ENCODE assay signal across 24 cellular contexts in genomic region chr7:4072161-4072925, GRCh38.
DNase-seq lines count a peak whose midpoint lies in the region; ATAC-seq and TF ChIP-seq lines count a peak whose summit lies in the region.
"Had no signal": no experiment of that assay in that cellular context is flagged by ENCODE, and none has a peak within 500 bp of the region (broad histone marks: within the 10 kb centered on the region; RNA-seq: fewer than 3 reads in every experiment).

No MANE protein-coding gene starts in this region.

- H3K4me1 Mint-ChIP-seq in WTC11 (peaks cover 18% of the 10 kb centered on the region), osteocyte (ENCODE audit: unreplicated experiment) (no peaks in the 10 kb centered on the region)
- no peaks in the 10 kb centered on the region for H3K4me1 Mint-ChIP-seq in CD4-positive, alpha-beta T cell (ENCODE audit: low read depth)
- H3K4me1 Mint-ChIP-seq: CD4-positive, CD25-positive, alpha-beta regulatory T cell had no signal

- no peak overlapping the region for H2AFZ ChIP-seq in hepatocyte
- H2AFZ ChIP-seq: PC-9 had no signal

- 77% methylated on average over 20 of the region's 20 CpGs for WGBS in hepatocyte (ENCODE audit: low lambda C conversion rate, missing lambda C conversion rate)

- no peak for ATAC-seq in WTC11
- ATAC-seq in SK-N-SH treated with all-trans-retinoic acid at 6 μM for 48 hours: no peak
- ATAC-seq in HG03457 (IDR thresholded peaks at IDR 0.05; ENCODE audit: unreplicated experiment): no peak
- no peak for ATAC-seq in CD4-positive, alpha-beta T cell (ENCODE audit: poor library complexity)

- peak overlapping the region in 7 of 11 experiments; percentile 12 to 41 (median 29); a peak in 9 of 22 replicates for H3K4me2 ChIP-seq in BLaER1 treated with 17β-estradiol and CSF1 and Interleukin-3, amounts not matched to agents 10 nM and 100 nM
- H3K4me2 ChIP-seq in hepatocyte: no peak overlapping the region
- H3K4me2 ChIP-seq: KMS-11, PC-9 had no signal

- peaks cover 0 to 6% (median 4%) of the 10 kb centered on the region in 11 experiments; a peak in 13 of 22 replicates for H3K9me3 ChIP-seq in BLaER1 treated with 17β-estradiol and CSF1 and Interleukin-3, amounts not matched to agents 10 nM and 100 nM (replicated peaks in 1 of 11)
- H3K9me3 ChIP-seq in hepatocyte (ENCODE audit: low read depth): no peaks in the 10 kb centered on the region
- H3K9me3 ChIP-seq in CD4-positive, alpha-beta T cell (ENCODE audit: control insufficient read depth, low read length): no peaks in the 10 kb centered on the region

- H3K9me3 Mint-ChIP-seq in WTC11 (peaks cover 6% of the 10 kb centered on the region), osteocyte (ENCODE audit: unreplicated experiment) (no peaks in the 10 kb centered on the region)
- no peaks in the 10 kb centered on the region for H3K9me3 Mint-ChIP-seq in CD4-positive, alpha-beta T cell
- H3K9me3 Mint-ChIP-seq: CD4-positive, CD25-positive, alpha-beta regulatory T cell had no signal

- H3K36me3 Mint-ChIP-seq in WTC11 (peaks cover 10% of the 10 kb centered on the region), osteocyte (ENCODE audit: unreplicated experiment) (no peaks in the 10 kb centered on the region)
- no peaks in the 10 kb centered on the region for H3K36me3 Mint-ChIP-seq in CD4-positive, alpha-beta T cell (ENCODE audit: low read depth)
- H3K36me3 Mint-ChIP-seq: CD4-positive, CD25-positive, alpha-beta regulatory T cell had no signal

- TF ChIP-seq CTCF in WTC11 (IDR thresholded peaks at IDR 0.05) (no peak), hepatocyte (IDR thresholded peaks at IDR 0.05; ENCODE audit: poor library complexity) (no peak), osteocyte (IDR thresholded peaks at IDR 0.05) (no peak)
- no peak for TF ChIP-seq CTCF in CD4-positive, alpha-beta T cell (IDR thresholded peaks at IDR 0.05)

- H3K4me3 ChIP-seq in BLaER1 treated with 17β-estradiol and CSF1 and Interleukin-3, amounts not matched to agents 10 nM and 100 nM: no peak overlapping the region
- H3K4me3 ChIP-seq in hepatocyte: no peak overlapping the region
- H3K4me3 ChIP-seq: PC-9 had no signal

- no peak overlapping the region for H3K27ac ChIP-seq in BLaER1 treated with 17β-estradiol and CSF1 and Interleukin-3, amounts not matched to agents 10 nM and 100 nM
- peak overlapping the region; percentile 34 for H3K27ac ChIP-seq in hepatocyte
- no peak overlapping the region for H3K27ac ChIP-seq in CD4-positive, alpha-beta T cell (ENCODE audit: low read depth, low read length)
- H3K27ac ChIP-seq: KMS-11, PC-9 had no signal

- no peak overlapping the region for H3K4me3 Mint-ChIP-seq in WTC11
- H3K4me3 Mint-ChIP-seq in osteocyte (ENCODE audit: unreplicated experiment): no peak overlapping the region
- H3K4me3 Mint-ChIP-seq in CD4-positive, alpha-beta T cell: no peak overlapping the region
- H3K4me3 Mint-ChIP-seq: CD4-positive, CD25-positive, alpha-beta regulatory T cell; HFFc6 had no signal

- no peaks in the 10 kb centered on the region for H3K9me2 ChIP-seq in hepatocyte (replicated peaks; ENCODE audit: insufficient read depth)

- CTCF ChIA-PET in WTC11 (lab: Charles Lee): interaction anchor here (0.6 to 1.2 kb wide), 3 partner anchors 31 to 92 kb away, joined by 3 read pairs; no protein-coding TSS in a partner anchor
- CTCF ChIA-PET in CD4-positive, alpha-beta T cell (lab: Charles Lee): no interaction called here

- peaks cover 0 to 25% (median 19%) of the 10 kb centered on the region in 10 experiments; a peak in 17 of 20 replicates for H3K4me1 ChIP-seq in BLaER1 treated with 17β-estradiol and CSF1 and Interleukin-3, amounts not matched to agents 10 nM and 100 nM
- H3K4me1 ChIP-seq in hepatocyte (ENCODE audit: insufficient read depth): peaks cover 6% of the 10 kb centered on the region

- H3K27me3 ChIP-seq in BLaER1 treated with 17β-estradiol and CSF1 and Interleukin-3, amounts not matched to agents 10 nM and 100 nM: no peaks in the 10 kb centered on the region
- no peaks in the 10 kb centered on the region for H3K27me3 ChIP-seq in hepatocyte
- H3K27me3 ChIP-seq in CD4-positive, alpha-beta T cell (ENCODE audit: control insufficient read depth, insufficient read depth, low read length): no peaks in the 10 kb centered on the region

- no peaks in the 10 kb centered on the region for H3K79me2 ChIP-seq in hepatocyte

- no peaks in the 10 kb centered on the region; the same call in 1 of the 2 replicates for H3K27me3 Mint-ChIP-seq in WTC11 (ENCODE audit: low read depth)
- H3K27me3 Mint-ChIP-seq in osteocyte (ENCODE audit: unreplicated experiment): no peaks in the 10 kb centered on the region
- no peaks in the 10 kb centered on the region for H3K27me3 Mint-ChIP-seq in CD4-positive, alpha-beta T cell
- H3K27me3 Mint-ChIP-seq: CD4-positive, CD25-positive, alpha-beta regulatory T cell had no signal

- H3K27ac Mint-ChIP-seq in WTC11 (peak overlapping the region; percentile 70; the same call in 1 of the 2 replicates), osteocyte (ENCODE audit: unreplicated experiment) (no peak overlapping the region)
- no peak overlapping the region for H3K27ac Mint-ChIP-seq in CD4-positive, alpha-beta T cell
- H3K27ac Mint-ChIP-seq: CD4-positive, CD25-positive, alpha-beta regulatory T cell; HFFc6 had no signal

- intact Hi-C loops in CD4-positive, alpha-beta T cell (cut with DNase I, micrococcal nuclease): no loop called here

- H4K20me1 ChIP-seq in BLaER1 treated with 17β-estradiol and CSF1 and Interleukin-3, amounts not matched to agents 10 nM and 100 nM: no peaks in the 10 kb centered on the region
- no peaks in the 10 kb centered on the region for H4K20me1 ChIP-seq in hepatocyte (ENCODE audit: insufficient read depth, poor library complexity, severe bottlenecking)

- no peak overlapping the region for H3K9ac ChIP-seq in BLaER1 treated with 17β-estradiol and CSF1 and Interleukin-3, amounts not matched to agents 10 nM and 100 nM
- H3K9ac ChIP-seq: KMS-11 had no signal

- H3K36me3 ChIP-seq in BLaER1 treated with 17β-estradiol and CSF1 and Interleukin-3, amounts not matched to agents 10 nM and 100 nM: no peaks in the 10 kb centered on the region
- H3K36me3 ChIP-seq in hepatocyte (replicated peaks; ENCODE audit: insufficient read depth, low read depth): no peaks in the 10 kb centered on the region

- POLR2A ChIA-PET in WTC11 (lab: Charles Lee): no interaction called here
- POLR2A ChIA-PET in CD4-positive, alpha-beta T cell (lab: Charles Lee): no interaction called here

- DNase-seq in WTC11 (ENCODE audit: low spot score) (no peak), hepatocyte (ENCODE audit: low spot score) (no peak), osteocyte (ENCODE audit: extremely low spot score, unreplicated experiment) (peak; percentile 66), NCI-H748 (lab: John Stamatoyannopoulos, UW; ENCODE audit: unreplicated experiment) (no peak)
- DNase-seq in CD4-positive, alpha-beta T cell: no peak
- DNase-seq: CD4-positive, CD25-positive, alpha-beta regulatory T cell; COR-L47; DMS 273 treated with DMSO at 0.1 percent for 48 hours; DMS79 treated with DMSO at 0.1 percent for 48 hours; HFFc6; IMR-90; NCI-H1092 treated with DMSO at 0.1 percent for 48 hours; NCI-H1436 treated with DMSO at 0.1 percent for 48 hours; NCI-H1930; NCI-H2227 treated with DMSO at 0.1 percent for 48 hours; NCI-H510A; NCI-H748 treated with DMSO at 0.1 percent for 48 hours; PC-9; RPMI8226; SHP77 had no signal

TF ChIP-seq in WTC11, 78 proteins besides CTCF, POLR2A, EP300 and RAD21:
- no peak for TF ChIP-seq SMAD4 (CRISPR knock-in tag; IDR thresholded peaks at IDR 0.05)

TF ChIP-seq in SK-N-SH treated with all-trans-retinoic acid at 6 μM for 48 hours, 23 proteins besides CTCF, POLR2A, EP300 and RAD21 (continues in another document):
- TF ChIP-seq TCF4 (CRISPR knock-in tag; IDR thresholded peaks at IDR 0.05; ENCODE audit: borderline replicate concordance) (no peak), ZFP3 (CRISPR knock-in tag; IDR thresholded peaks at IDR 0.05) (no peak), PPARA (CRISPR knock-in tag; IDR thresholded peaks at IDR 0.05; ENCODE audit: borderline replicate concordance) (no peak), ARNTL (CRISPR knock-in tag; IDR thresholded peaks at IDR 0.05; ENCODE audit: borderline replicate concordance, low read depth) (no peak), ESRRG (CRISPR knock-in tag; IDR thresholded peaks at IDR 0.05) (no peak), CSRNP3 (CRISPR knock-in tag; IDR thresholded peaks at IDR 0.05) (no peak), ZNF565 (CRISPR knock-in tag; conservative IDR thresholded peaks at IDR 0.05; ENCODE audit: low read depth) (no peak), ZNF70 (CRISPR knock-in tag; IDR thresholded peaks at IDR 0.05) (no peak), RARB (CRISPR knock-in tag; IDR thresholded peaks at IDR 0.05) (no peak), PATZ1 (CRISPR knock-in tag; IDR thresholded peaks at IDR 0.05; ENCODE audit: borderline replicate concordance) (no peak), OSR1 (CRISPR knock-in tag; IDR thresholded peaks at IDR 0.05) (no peak), ZNF8 (CRISPR knock-in tag; IDR thresholded peaks at IDR 0.05) (no peak)
